ENCODE assay signal across 12 cellular contexts in genomic region chr6:37493047-37493995, GRCh38. TPM values are rescaled to one million over a fixed set of nuclear protein-coding genes. Genes with fewer than 3 reads are reported as not detected.
DNase-seq lines count a peak whose midpoint lies in the region; ATAC-seq and TF ChIP-seq lines count a peak whose summit lies in the region.
"Had no signal": no experiment of that assay in that cellular context is flagged by ENCODE, and none has a peak within 500 bp of the region (broad histone marks: within the 10 kb centered on the region; RNA-seq: fewer than 3 reads in every experiment).

No MANE protein-coding gene starts in this region.

- no peak for ATAC-seq in body of pancreas
- ATAC-seq in stimulated activated memory B cell treated with anti-CD40 and anti-IgM and Interleukin-4, amounts not matched to agents 10 μg/mL and 1 μg/mL and 100 μg/mL, for 72 hours: no peak
- no peak for ATAC-seq in HG03460 (IDR thresholded peaks at IDR 0.05; ENCODE audit: unreplicated experiment)

- no peak for TF ChIP-seq CTCF in body of pancreas (IDR thresholded peaks at IDR 0.05)
- no peak for TF ChIP-seq CTCF in Caco-2 (IDR thresholded peaks at IDR 0.05; ENCODE audit: insufficient read depth in 1 of 2, low read depth in 1 of 2, low read length in 1 of 2, severe bottlenecking in 1 of 2, unreplicated experiment in 1 of 2)

- H3K36me3 ChIP-seq in body of pancreas (replicated peaks in 1 of 2; ENCODE audit: insufficient read depth in 1 of 2, low read depth in 2 of 2) (no peaks in the 10 kb centered on the region), Caco-2 (ENCODE audit: control insufficient read depth, insufficient read depth, low read length) (no peaks in the 10 kb centered on the region; the same call in 1 of the 2 replicates)
- H3K36me3 ChIP-seq: colonic mucosa, sigmoid colon had no signal

- no TSS peak for BruUV-seq in Caco-2 (replicated peaks; lab: Mats Ljungman, UMichigan)

- no peak for TF ChIP-seq POLR2A in body of pancreas (IDR thresholded peaks at IDR 0.05)

- no peak overlapping the region for H3K4me3 ChIP-seq in body of pancreas
- no peak overlapping the region for H3K4me3 ChIP-seq in Caco-2 (ENCODE audit: low read depth, low read length)
- H3K4me3 ChIP-seq: colonic mucosa, sigmoid colon, tibial nerve had no signal

- WGBS in body of pancreas, 2 donors: 71 to 84% methylated on average over 31 to 45 of the region's 45 CpGs

- peaks cover 22% of the 10 kb centered on the region for H3K36me3 Mint-ChIP-seq in activated CD4-positive, alpha-beta memory T cell treated with anti-CD3 and anti-CD28 coated beads for 36 hours
- H3K36me3 Mint-ChIP-seq in activated CD4-positive, alpha-beta memory T cell treated with anti-CD3 and anti-CD28 coated beads, Interleukin-2, amount 10 ng/mL, durations not matched to agents 7 days and 5 days (ENCODE audit: low read depth): peaks cover 16% of the 10 kb centered on the region
- H3K36me3 Mint-ChIP-seq in stimulated activated memory B cell treated with anti-CD40 and anti-IgM and Interleukin-4, amounts not matched to agents 10 μg/mL and 1 μg/mL and 100 μg/mL, for 72 hours: peaks cover 23% of the 10 kb centered on the region
- peaks cover 8% of the 10 kb centered on the region for H3K36me3 Mint-ChIP-seq in Caco-2 (ENCODE audit: insufficient read depth, unreplicated experiment)

- POLR2A ChIA-PET in activated CD4-positive, alpha-beta memory T cell treated with anti-CD3 and anti-CD28 coated beads for 36 hours (lab: Charles Lee): interaction anchor here (0.9 kb wide), 1 partner anchor 31 kb away, joined by 3 read pairs; no protein-coding TSS in a partner anchor
- POLR2A ChIA-PET in activated CD4-positive, alpha-beta memory T cell treated with anti-CD3 and anti-CD28 coated beads, Interleukin-2, amount 10 ng/mL, durations not matched to agents 7 days and 5 days (lab: Charles Lee): interaction anchor here (3.1 to 3.5 kb wide), 3 partner anchors 9 to 23 kb away, joined by 22 to 29 read pairs (median 27); no protein-coding TSS in a partner anchor
- POLR2A ChIA-PET in Caco-2 (lab: Charles Lee): no interaction called here

- no peak overlapping the region for H3K4me3 Mint-ChIP-seq in activated CD4-positive, alpha-beta memory T cell treated with anti-CD3 and anti-CD28 coated beads for 36 hours
- no peak overlapping the region for H3K4me3 Mint-ChIP-seq in activated CD4-positive, alpha-beta memory T cell treated with anti-CD3 and anti-CD28 coated beads, Interleukin-2, amount 10 ng/mL, durations not matched to agents 7 days and 5 days
- H3K4me3 Mint-ChIP-seq in stimulated activated memory B cell treated with anti-CD40 and anti-IgM and Interleukin-4, amounts not matched to agents 10 μg/mL and 1 μg/mL and 100 μg/mL, for 72 hours: no peak overlapping the region
- no peak overlapping the region for H3K4me3 Mint-ChIP-seq in Caco-2 (ENCODE audit: unreplicated experiment)

- H3K4me1 ChIP-seq in body of pancreas (no peaks in the 10 kb centered on the region), Caco-2 (no peaks in the 10 kb centered on the region)
- H3K4me1 ChIP-seq: colonic mucosa had no signal

- H3K9me3 Mint-ChIP-seq in activated CD4-positive, alpha-beta memory T cell treated with anti-CD3 and anti-CD28 coated beads for 36 hours: no peaks in the 10 kb centered on the region
- H3K9me3 Mint-ChIP-seq in activated CD4-positive, alpha-beta memory T cell treated with anti-CD3 and anti-CD28 coated beads, Interleukin-2, amount 10 ng/mL, durations not matched to agents 7 days and 5 days: no peaks in the 10 kb centered on the region
- no peaks in the 10 kb centered on the region for H3K9me3 Mint-ChIP-seq in stimulated activated memory B cell treated with anti-CD40 and anti-IgM and Interleukin-4, amounts not matched to agents 10 μg/mL and 1 μg/mL and 100 μg/mL, for 72 hours
- no peaks in the 10 kb centered on the region for H3K9me3 Mint-ChIP-seq in Caco-2 (ENCODE audit: unreplicated experiment)

- DNase-seq in activated CD4-positive, alpha-beta memory T cell treated with anti-CD3 and anti-CD28 coated beads for 36 hours: no peak
- DNase-seq in activated CD4-positive, alpha-beta memory T cell treated with anti-CD3 and anti-CD28 coated beads, Interleukin-2, amount 10 ng/mL, durations not matched to agents 7 days and 5 days: no peak
- DNase-seq in NCI-H2171 (lab: John Stamatoyannopoulos, UW): peak; percentile 74
- peak in 3 of 4 donors; percentile 27 to 52 (median 46) for DNase-seq in body of pancreas
- no peak for DNase-seq in SKM-1 treated with dmso at 0.1 percent for 144 hours (lab: John Stamatoyannopoulos, UW; ENCODE audit: unreplicated experiment)
- DNase-seq in Caco-2: no peak
- DNase-seq: activated naive CD4-positive, alpha-beta T cell treated with Interleukin-2 at 50 U/mL for 16 hours; colonic mucosa; sigmoid colon had no signal

- H3K27me3 Mint-ChIP-seq in activated CD4-positive, alpha-beta memory T cell treated with anti-CD3 and anti-CD28 coated beads for 36 hours: no peaks in the 10 kb centered on the region
- H3K27me3 Mint-ChIP-seq in activated CD4-positive, alpha-beta memory T cell treated with anti-CD3 and anti-CD28 coated beads, Interleukin-2, amount 10 ng/mL, durations not matched to agents 7 days and 5 days: no peaks in the 10 kb centered on the region
- H3K27me3 Mint-ChIP-seq in stimulated activated memory B cell treated with anti-CD40 and anti-IgM and Interleukin-4, amounts not matched to agents 10 μg/mL and 1 μg/mL and 100 μg/mL, for 72 hours: no peaks in the 10 kb centered on the region
- no peaks in the 10 kb centered on the region for H3K27me3 Mint-ChIP-seq in Caco-2 (ENCODE audit: insufficient read depth, unreplicated experiment)

- H3K27me3 ChIP-seq in body of pancreas (no peaks in the 10 kb centered on the region), Caco-2 (replicated peaks; ENCODE audit: control insufficient read depth, insufficient read depth, low read length) (no peaks in the 10 kb centered on the region)
- H3K27me3 ChIP-seq: colonic mucosa, sigmoid colon, tibial nerve had no signal

- intact Hi-C loops in activated CD4-positive, alpha-beta memory T cell treated with anti-CD3 and anti-CD28 coated beads for 36 hours (cut with micrococcal nuclease): loop anchor here (10.0 kb wide), 1 partner anchor 449 kb away; no protein-coding TSS in a partner anchor
- intact Hi-C loops in body of pancreas (cut with DNase I): no loop called here
- intact Hi-C loops in Caco-2 (cut with micrococcal nuclease; ENCODE audit: unreplicated experiment): no loop called here

- CTCF ChIA-PET in activated CD4-positive, alpha-beta memory T cell treated with anti-CD3 and anti-CD28 coated beads for 36 hours (lab: Charles Lee): interaction anchor here (2.7 to 3.8 kb wide), 2 partner anchors 15 to 74 kb away, joined by 13 to 33 read pairs; no protein-coding TSS in a partner anchor
- CTCF ChIA-PET in activated CD4-positive, alpha-beta memory T cell treated with anti-CD3 and anti-CD28 coated beads, Interleukin-2, amount 10 ng/mL, durations not matched to agents 7 days and 5 days (lab: Charles Lee): interaction anchor here (2.1 to 2.9 kb wide), 2 partner anchors 24 to 72 kb away, joined by 6 to 15 read pairs; no protein-coding TSS in a partner anchor
- CTCF ChIA-PET in Caco-2 (lab: Charles Lee): no interaction called here

- no peak overlapping the region for H3K27ac ChIP-seq in body of pancreas
- H3K27ac ChIP-seq: colonic mucosa, sigmoid colon, tibial nerve had no signal

- peaks cover 94% of the 10 kb centered on the region for H3K4me1 Mint-ChIP-seq in activated CD4-positive, alpha-beta memory T cell treated with anti-CD3 and anti-CD28 coated beads for 36 hours (ENCODE audit: low read depth)
- H3K4me1 Mint-ChIP-seq in activated CD4-positive, alpha-beta memory T cell treated with anti-CD3 and anti-CD28 coated beads, Interleukin-2, amount 10 ng/mL, durations not matched to agents 7 days and 5 days: peaks cover 85% of the 10 kb centered on the region
- peaks cover 87% of the 10 kb centered on the region for H3K4me1 Mint-ChIP-seq in stimulated activated memory B cell treated with anti-CD40 and anti-IgM and Interleukin-4, amounts not matched to agents 10 μg/mL and 1 μg/mL and 100 μg/mL, for 72 hours
- no peaks in the 10 kb centered on the region for H3K4me1 Mint-ChIP-seq in Caco-2 (ENCODE audit: low read depth, unreplicated experiment)

- H3K9me3 ChIP-seq in body of pancreas (no peaks in the 10 kb centered on the region), Caco-2 (no peaks in the 10 kb centered on the region)
- H3K9me3 ChIP-seq: colonic mucosa, sigmoid colon, tibial nerve had no signal

- H3K27ac Mint-ChIP-seq in activated CD4-positive, alpha-beta memory T cell treated with anti-CD3 and anti-CD28 coated beads for 36 hours: peak overlapping the region; percentile 76
- no peak overlapping the region for H3K27ac Mint-ChIP-seq in activated CD4-positive, alpha-beta memory T cell treated with anti-CD3 and anti-CD28 coated beads, Interleukin-2, amount 10 ng/mL, durations not matched to agents 7 days and 5 days
- peak overlapping the region; percentile 86 for H3K27ac Mint-ChIP-seq in stimulated activated memory B cell treated with anti-CD40 and anti-IgM and Interleukin-4, amounts not matched to agents 10 μg/mL and 1 μg/mL and 100 μg/mL, for 72 hours
- no peak overlapping the region for H3K27ac Mint-ChIP-seq in Caco-2 (ENCODE audit: unreplicated experiment)

RNA-seq across cellular contexts. Expression of gene CCDC167, which starts 6.4 kb away (rescaled TPM):
- 10 to 100 TPM; 60.4 to 65.2 TPM for total RNA-seq in activated CD4-positive, alpha-beta memory T cell treated with anti-CD3 and anti-CD28 coated beads for 36 hours
- total RNA-seq in activated CD4-positive, alpha-beta memory T cell treated with anti-CD3 and anti-CD28 coated beads, Interleukin-2, amount 10 ng/mL, durations not matched to agents 7 days and 5 days: 10 to 100 TPM; 52.2 to 55.0 TPM
- total RNA-seq in body of pancreas: 10 to 100 TPM in 1 of 2 donors, 1 to 10 TPM in 1; 7.6 to 10.9 TPM
- total RNA-seq in Caco-2 (2022): 30.6 and 32.3 TPM in 2 replicates

Comparison
In these comparisons a context has a peak if more than half of its experiments do, and no peak if none do; other contexts are left out.
1. H3K27ac Mint-ChIP-seq: peak in activated CD4-positive, alpha-beta memory T cell treated with anti-CD3 and anti-CD28 coated beads for 36 hours (single experiment) and stimulated activated memory B cell treated with anti-CD40 and anti-IgM and Interleukin-4, amounts not matched to agents 10 μg/mL and 1 μg/mL and 100 μg/mL, for 72 hours (single experiment); none in activated CD4-positive, alpha-beta memory T cell treated with anti-CD3 and anti-CD28 coated beads, Interleukin-2, amount 10 ng/mL, durations not matched to agents 7 days and 5 days (single experiment) and Caco-2 (single experiment).
2. DNase-seq: peak in NCI-H2171 (single experiment) and body of pancreas (3 of 4); none in activated CD4-positive, alpha-beta memory T cell treated with anti-CD3 and anti-CD28 coated beads for 36 hours (single experiment), activated CD4-positive, alpha-beta memory T cell treated with anti-CD3 and anti-CD28 coated beads, Interleukin-2, amount 10 ng/mL, durations not matched to agents 7 days and 5 days (single experiment), SKM-1 treated with dmso at 0.1 percent for 144 hours (single experiment) and Caco-2 (0 of 2).